23 cellular contexts compared by ENCODE assay signal in genomic region chr18:75265872-75266271, GRCh38.
"Had no signal": no experiment of that assay in that cellular context is flagged by ENCODE, and none has a peak within 500 bp of the region (broad histone marks: within the 10 kb centered on the region; RNA-seq: fewer than 3 reads in every experiment).

No MANE protein-coding gene starts in this region.

- ATAC-seq: activated CD8-positive, alpha-beta T cell treated with anti-CD3 and anti-CD28 coated beads for 36 hours; Right ventricle myocardium inferior had no signal

- H3K4me1 ChIP-seq: ascending aorta, breast epithelium had no signal

- H3K27ac ChIP-seq: ascending aorta, PC-9, RWPE1 had no signal

- DNase-seq: activated CD4-positive, alpha-beta T cell treated with anti-CD3 and anti-CD28 coated beads, Interleukin-2, amount 10 ng/mL, durations not matched to agents 24 days and 14 days; activated CD4-positive, alpha-beta T cell treated with anti-CD3 and anti-CD28 coated beads, Interleukin-2, amount 50 U/mL, for 4 hours; activated CD8-positive, alpha-beta T cell treated with anti-CD3 and anti-CD28 coated beads for 36 hours; activated effector memory CD4-positive, alpha-beta T cell treated with Interleukin-2 at 50 U/mL for 16 hours; activated naive CD4-positive, alpha-beta T cell treated with anti-CD3 and anti-CD28 coated beads, Interleukin-2, amount 50 U/mL, for 16 hours; activated naive CD8-positive, alpha-beta T cell treated with anti-CD3 and anti-CD28 coated beads, Interleukin-2, amount 10 ng/mL, durations not matched to agents 7 days and 5 days; activated T-cell treated with anti-CD3 and anti-CD28 coated beads, Interleukin-2, amount 50 U/mL, for 24 hours; amygdala; Karpas-422; KBM-7; NCI-H1105; NCI-H1417 treated with DMSO at 0.1 percent for 48 hours; NCI-H187 treated with DMSO at 0.1 percent for 48 hours; NCI-H345; NCI-H510A; NCI-H526; NK-92 treated with Interleukin-12 subunit alpha and Interleukin-12 subunit beta, amount 100 ng/mL, for 24 hours; PC-9 had no signal

- H3K4me3 ChIP-seq: ascending aorta, PC-9 had no signal

- H3K4me3 Mint-ChIP-seq: activated CD4-positive, alpha-beta T cell treated with anti-CD3 and anti-CD28 coated beads, Interleukin-2, amount 10 ng/mL, durations not matched to agents 24 days and 14 days; activated CD8-positive, alpha-beta T cell treated with anti-CD3 and anti-CD28 coated beads for 36 hours; activated naive CD8-positive, alpha-beta T cell treated with anti-CD3 and anti-CD28 coated beads, Interleukin-2, amount 10 ng/mL, durations not matched to agents 7 days and 5 days; activated T-cell treated with anti-CD3 and anti-CD28 coated beads, Interleukin-2, amount 50 U/mL, for 24 hours; activated T-helper 1 cell treated with anti-CD3 and anti-CD28 coated beads, Interleukin-12 subunit alpha, Interleukin-12 subunit beta, Interleukin-2, Interleukin-4 antibody, amounts not matched to agents 30 ng/mL and 10 ng/mL and 1 ng/mL, durations not matched to agents 14 hours and 24 hours and 36 hours had no signal

- H3K27me3 Mint-ChIP-seq: activated CD4-positive, alpha-beta T cell treated with anti-CD3 and anti-CD28 coated beads, Interleukin-2, amount 10 ng/mL, durations not matched to agents 24 days and 14 days; activated CD8-positive, alpha-beta T cell treated with anti-CD3 and anti-CD28 coated beads for 36 hours; activated naive CD8-positive, alpha-beta T cell treated with anti-CD3 and anti-CD28 coated beads, Interleukin-2, amount 10 ng/mL, durations not matched to agents 7 days and 5 days; activated T-cell treated with anti-CD3 and anti-CD28 coated beads, Interleukin-2, amount 50 U/mL, for 24 hours had no signal

- H3K27ac Mint-ChIP-seq: activated CD4-positive, alpha-beta T cell treated with anti-CD3 and anti-CD28 coated beads, Interleukin-2, amount 10 ng/mL, durations not matched to agents 24 days and 14 days; activated CD8-positive, alpha-beta T cell treated with anti-CD3 and anti-CD28 coated beads for 36 hours; activated naive CD8-positive, alpha-beta T cell treated with anti-CD3 and anti-CD28 coated beads, Interleukin-2, amount 10 ng/mL, durations not matched to agents 7 days and 5 days; activated T-cell treated with anti-CD3 and anti-CD28 coated beads, Interleukin-2, amount 50 U/mL, for 24 hours; activated T-helper 1 cell treated with anti-CD3 and anti-CD28 coated beads, Interleukin-12 subunit alpha, Interleukin-12 subunit beta, Interleukin-2, Interleukin-4 antibody, amounts not matched to agents 30 ng/mL and 10 ng/mL and 1 ng/mL, durations not matched to agents 14 hours and 24 hours and 36 hours had no signal

- H3K9me3 Mint-ChIP-seq: activated CD4-positive, alpha-beta T cell treated with anti-CD3 and anti-CD28 coated beads, Interleukin-2, amount 10 ng/mL, durations not matched to agents 24 days and 14 days; activated CD8-positive, alpha-beta T cell treated with anti-CD3 and anti-CD28 coated beads for 36 hours; activated naive CD8-positive, alpha-beta T cell treated with anti-CD3 and anti-CD28 coated beads, Interleukin-2, amount 10 ng/mL, durations not matched to agents 7 days and 5 days; activated T-cell treated with anti-CD3 and anti-CD28 coated beads, Interleukin-2, amount 50 U/mL, for 24 hours; activated T-helper 1 cell treated with anti-CD3 and anti-CD28 coated beads, Interleukin-12 subunit alpha, Interleukin-12 subunit beta, Interleukin-2, Interleukin-4 antibody, amounts not matched to agents 30 ng/mL and 10 ng/mL and 1 ng/mL, durations not matched to agents 14 hours and 24 hours and 36 hours had no signal

- H3K27me3 ChIP-seq: ascending aorta, breast epithelium had no signal

- H3K36me3 ChIP-seq: ascending aorta, breast epithelium had no signal

- H3K9me3 ChIP-seq: ascending aorta, breast epithelium had no signal
